ENCODE assay signal across 10 cellular contexts in the genomic region with DNA sequence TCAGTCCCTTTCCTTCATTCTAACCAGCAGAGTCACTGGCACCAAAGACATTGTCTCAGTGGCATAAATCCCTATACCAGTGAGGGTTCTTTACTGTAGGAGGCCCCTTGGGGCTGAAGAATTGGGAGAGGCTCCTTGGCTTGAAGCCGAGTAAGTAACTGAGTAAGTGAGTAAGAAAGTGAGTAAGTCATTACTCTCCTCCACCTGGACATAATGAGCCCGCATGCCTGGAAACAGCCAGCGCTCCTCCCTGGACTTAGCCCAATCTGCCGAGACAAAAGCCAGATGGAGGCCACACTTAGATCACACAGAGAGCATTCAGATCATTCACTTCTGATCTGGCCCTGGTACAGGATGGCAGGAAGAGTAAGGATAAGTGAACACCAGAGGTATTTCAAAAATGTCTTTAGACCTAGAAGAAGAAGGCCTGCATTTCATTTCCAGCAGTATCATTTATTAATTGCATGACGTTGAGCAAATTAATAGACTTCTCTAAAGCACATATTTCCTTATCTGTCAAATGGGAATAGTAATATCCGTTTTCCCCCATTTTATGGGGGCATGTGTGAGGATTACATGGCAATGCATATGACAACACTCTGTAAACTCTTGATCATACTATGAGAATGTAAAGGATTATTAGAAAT. TPM values are rescaled to one million over a fixed set of nuclear protein-coding genes. Genes with fewer than 3 reads are reported as not detected.
DNase-seq lines count a peak whose midpoint lies in the region; ATAC-seq and TF ChIP-seq lines count a peak whose summit lies in the region.
"Had no signal": no experiment of that assay in that cellular context is flagged by ENCODE, and none has a peak within 500 bp of the region (broad histone marks: within the 10 kb centered on the region; RNA-seq: fewer than 3 reads in every experiment).

No MANE protein-coding gene starts in this region.

- 44% methylated on average over 5 of the region's 6 CpGs for WGBS in esophagus muscularis mucosa
- WGBS in trophoblast cell (ENCODE audit: extremely low coverage, insufficient coverage, insufficient read length): no CpG with 5 or more reads among the region's 6 CpGs
- WGBS in tibial nerve, 2 donors: 64 to 68% methylated on average over 6 of the region's 6 CpGs

- H3K79me2 ChIP-seq in trophoblast cell (ENCODE audit: control insufficient read depth, insufficient read depth, low read length, poor library complexity): no peaks in the 10 kb centered on the region

- TF ChIP-seq CTCF in Panc1 (IDR thresholded peaks at IDR 0.05) (no peak), esophagus muscularis mucosa (IDR thresholded peaks at IDR 0.05) (no peak), natural killer cell (IDR thresholded peaks at IDR 0.05) (no peak), nephron progenitor cell (IDR thresholded peaks at IDR 0.05) (no peak), tibial nerve (IDR thresholded peaks at IDR 0.05) (no peak)

- H3K4me3 ChIP-seq in Panc1 (ENCODE audit: low read depth in 2 of 2, low read length in 2 of 2) (no peak overlapping the region), esophagus muscularis mucosa (no peak overlapping the region), trophoblast cell (ENCODE audit: low read depth, low read length) (no peak overlapping the region), tibial nerve (no peak overlapping the region)
- H3K4me3 ChIP-seq: lung had no signal

- no peak overlapping the region for H2AK5ac ChIP-seq in trophoblast cell (ENCODE audit: low read length)

- peaks cover 3% of the 10 kb centered on the region for H3K79me1 ChIP-seq in trophoblast cell (ENCODE audit: low read length)

- CTCF ChIA-PET in Panc1 (lab: Charles Lee): no interaction called here

- POLR2A ChIA-PET in Panc1 (lab: Charles Lee): no interaction called here

- in situ Hi-C loops in Panc1 (cut with HindIII; ENCODE audit: low pct_unique_long_range_greater_than_20kb, low sequenced_read_pairs): no loop called here

- TF ChIP-seq EP300 in esophagus muscularis mucosa (IDR thresholded peaks at IDR 0.05): no peak
- TF ChIP-seq EP300 in tibial nerve (IDR thresholded peaks at IDR 0.05): no peak

- no peak overlapping the region for H3K4me2 ChIP-seq in trophoblast cell (ENCODE audit: low read length)

- no peak overlapping the region for H3K9ac ChIP-seq in trophoblast cell (ENCODE audit: low read length)

- no peak overlapping the region for H3K4ac ChIP-seq in trophoblast cell (ENCODE audit: low read depth, low read length)

- H3K9me3 Mint-ChIP-seq in natural killer cell (no peaks in the 10 kb centered on the region), nephron progenitor cell (no peaks in the 10 kb centered on the region)
- H3K9me3 Mint-ChIP-seq in stimulated activated naive CD8-positive, alpha-beta T cell treated with anti-CD3 and anti-CD28 coated beads, Interleukin-15, amount 100 ng/mL, for 72 hours: no peaks in the 10 kb centered on the region

- H3K27ac ChIP-seq in Panc1 (ENCODE audit: low read length): no peak overlapping the region
- peak overlapping the region; percentile 78 to 83 (median 81) for H3K27ac ChIP-seq in esophagus muscularis mucosa (replicated peaks in 1 of 4)
- peak overlapping the region; percentile 32 for H3K27ac ChIP-seq in trophoblast cell (ENCODE audit: low read depth, low read length)
- H3K27ac ChIP-seq in tibial nerve: no peak overlapping the region

- TF ChIP-seq POLR2A in esophagus muscularis mucosa (IDR thresholded peaks at IDR 0.05; ENCODE audit: low read depth) (no peak), tibial nerve (IDR thresholded peaks at IDR 0.05) (no peak)

- peak; percentile 92 for DNase-seq in EL
- DNase-seq in Panc1 (ENCODE audit: low read depth, low spot score): peak; percentile 72
- DNase-seq in esophagus muscularis mucosa (ENCODE audit: extremely low spot score): no peak
- peak; percentile 90 to 92 for DNase-seq in trophoblast cell
- no peak for DNase-seq in natural killer cell
- DNase-seq in stimulated activated naive CD8-positive, alpha-beta T cell treated with anti-CD3 and anti-CD28 coated beads, Interleukin-15, amount 100 ng/mL, for 72 hours: no peak
- DNase-seq in nephron progenitor cell: no peak
- no peak for DNase-seq in tibial nerve (ENCODE audit: low spot score in 2 of 2)
- DNase-seq: effector CD4-positive, alpha-beta T cell had no signal

- H3K36me3 ChIP-seq in Panc1 (ENCODE audit: control insufficient read depth, insufficient read depth, low read length): no peaks in the 10 kb centered on the region
- no peaks in the 10 kb centered on the region for H3K36me3 ChIP-seq in esophagus muscularis mucosa
- no peaks in the 10 kb centered on the region for H3K36me3 ChIP-seq in trophoblast cell (ENCODE audit: control insufficient read depth in 1 of 2, insufficient read depth in 2 of 2, low read length in 2 of 2)
- H3K36me3 ChIP-seq in tibial nerve: no peaks in the 10 kb centered on the region

- no peak overlapping the region for H4K8ac ChIP-seq in trophoblast cell (ENCODE audit: low read depth, low read length)

- H2BK5ac ChIP-seq in trophoblast cell (ENCODE audit: low read depth, low read length, poor library complexity): no peak overlapping the region

- H3K9me3 ChIP-seq in Panc1 (ENCODE audit: control insufficient read depth, insufficient read depth, low read depth, low read length) (no peaks in the 10 kb centered on the region), esophagus muscularis mucosa (no peaks in the 10 kb centered on the region), trophoblast cell (ENCODE audit: insufficient read depth, low read depth, low read length) (no peaks in the 10 kb centered on the region), tibial nerve (no peaks in the 10 kb centered on the region)

- H3K4me1 Mint-ChIP-seq in natural killer cell (no peaks in the 10 kb centered on the region), nephron progenitor cell (peaks cover 5% of the 10 kb centered on the region)
- H3K4me1 Mint-ChIP-seq in stimulated activated naive CD8-positive, alpha-beta T cell treated with anti-CD3 and anti-CD28 coated beads, Interleukin-15, amount 100 ng/mL, for 72 hours: no peaks in the 10 kb centered on the region

- intact Hi-C loops in Panc1 (cut with micrococcal nuclease; ENCODE audit: unreplicated experiment) (no loop called here), esophagus muscularis mucosa (cut with DNase I) (loop anchor here (5.0 kb wide), 1 partner anchor 35 kb away; no protein-coding TSS in a partner anchor), natural killer cell (cut with micrococcal nuclease) (no loop called here)

- no TSS peak for BruUV-seq in Panc1 (replicated peaks; lab: Mats Ljungman, UMichigan)

- H3K27me3 ChIP-seq in Panc1 (ENCODE audit: control insufficient read depth, insufficient read depth, low read length) (no peaks in the 10 kb centered on the region), esophagus muscularis mucosa (no peaks in the 10 kb centered on the region), trophoblast cell (ENCODE audit: insufficient read depth, low read length) (no peaks in the 10 kb centered on the region), tibial nerve (no peaks in the 10 kb centered on the region)

- no peak overlapping the region for H4K91ac ChIP-seq in trophoblast cell (ENCODE audit: low read depth, low read length)

- H3K36me3 Mint-ChIP-seq in natural killer cell (no peaks in the 10 kb centered on the region), nephron progenitor cell (ENCODE audit: low read depth) (no peaks in the 10 kb centered on the region)

- H3K27me3 Mint-ChIP-seq in natural killer cell (ENCODE audit: low read depth in 2 of 2): peaks cover 0 to 17% of the 10 kb centered on the region in 2 donors
- H3K27me3 Mint-ChIP-seq in stimulated activated naive CD8-positive, alpha-beta T cell treated with anti-CD3 and anti-CD28 coated beads, Interleukin-15, amount 100 ng/mL, for 72 hours: peaks cover 20% of the 10 kb centered on the region
- H3K27me3 Mint-ChIP-seq in nephron progenitor cell (ENCODE audit: low read depth, poor library complexity): peaks cover 36% of the 10 kb centered on the region

- no peak overlapping the region for H2AFZ ChIP-seq in trophoblast cell (ENCODE audit: insufficient read depth, low read length, poor library complexity)

- H3K4me3 Mint-ChIP-seq in natural killer cell (no peak overlapping the region), nephron progenitor cell (no peak overlapping the region)
- no peak overlapping the region for H3K4me3 Mint-ChIP-seq in stimulated activated naive CD8-positive, alpha-beta T cell treated with anti-CD3 and anti-CD28 coated beads, Interleukin-15, amount 100 ng/mL, for 72 hours

- peak overlapping the region; percentile 45 for H3K14ac ChIP-seq in trophoblast cell (ENCODE audit: low read length)

- no peak overlapping the region for H3K27ac Mint-ChIP-seq in natural killer cell
- H3K27ac Mint-ChIP-seq in stimulated activated naive CD8-positive, alpha-beta T cell treated with anti-CD3 and anti-CD28 coated beads, Interleukin-15, amount 100 ng/mL, for 72 hours: peak overlapping the region in 1 of 2 donors; percentile 37
- no peak overlapping the region for H3K27ac Mint-ChIP-seq in nephron progenitor cell

- no peak overlapping the region for H4K12ac ChIP-seq in trophoblast cell (ENCODE audit: low read depth, low read length)

- peak overlapping the region; percentile 42 for H2BK12ac ChIP-seq in trophoblast cell (ENCODE audit: low read length)

- H3K4me1 ChIP-seq in Panc1 (ENCODE audit: control insufficient read depth, insufficient read depth, low read length): no peaks in the 10 kb centered on the region
- H3K4me1 ChIP-seq in esophagus muscularis mucosa: peaks cover 19 to 36% (median 35%) of the 10 kb centered on the region in 4 donors
- H3K4me1 ChIP-seq in trophoblast cell (ENCODE audit: control insufficient read depth in 1 of 2, insufficient read depth in 2 of 2, low read length in 2 of 2): peaks cover 12 to 15% of the 10 kb centered on the region in 2 experiments
- peaks cover 0 to 12% (median 0%) of the 10 kb centered on the region in 4 donors for H3K4me1 ChIP-seq in tibial nerve

- H2BK120ac ChIP-seq in trophoblast cell (ENCODE audit: insufficient read depth, low read length, poor library complexity): no peak overlapping the region

- H3K23ac ChIP-seq in trophoblast cell (ENCODE audit: low read length): no peak overlapping the region

- ATAC-seq in Panc1: peak; percentile 77
- ATAC-seq in natural killer cell: no peak
- ATAC-seq in stimulated activated naive CD8-positive, alpha-beta T cell treated with anti-CD3 and anti-CD28 coated beads, Interleukin-15, amount 100 ng/mL, for 72 hours: no peak

- peak overlapping the region; percentile 34 for H3K18ac ChIP-seq in trophoblast cell (ENCODE audit: low read length)

RNA-seq across cellular contexts. Expression of gene MICAL3, which starts 8.2 kb away (rescaled TPM):
- total RNA-seq in Panc1 (2021; ENCODE audit: unreplicated experiment) (47.1 TPM), esophagus muscularis mucosa (10 to 100 TPM; 35.1 to 91.8 (median 67.8) TPM), natural killer cell (10 to 100 TPM; 17.1 to 36.3 (median 34.3) TPM), tibial nerve (10 to 100 TPM; 45.2 to 56.3 (median 46.3) TPM)
- 26.1 TPM for polyA plus RNA-seq in Panc1 (2012; ENCODE audit: insufficient read length)
- polyA plus RNA-seq in trophoblast cell (2013): 18.1 and 20.6 TPM in 2 replicates

RNA-seq across cellular contexts. Expression of gene PEX26, which starts 45.2 kb away (rescaled TPM):
- total RNA-seq in Panc1 (2021; ENCODE audit: unreplicated experiment): 21.9 TPM
- polyA plus RNA-seq in Panc1 (2012; ENCODE audit: insufficient read length): 14.1 TPM
- total RNA-seq in esophagus muscularis mucosa: 10 to 100 TPM; 19.7 to 54.2 (median 33.6) TPM
- polyA plus RNA-seq in trophoblast cell (2013): 17.5 and 17.8 TPM in 2 replicates
- 10 to 100 TPM; 27.6 to 37.4 (median 31.2) TPM for total RNA-seq in natural killer cell
- total RNA-seq in tibial nerve: 10 to 100 TPM; 15.3 to 36.3 (median 29.4) TPM

Comparison
In these comparisons a context has a peak if more than half of its experiments do, and no peak if none do; other contexts are left out.
1. DNase-seq: peak in EL (single experiment), Panc1 (single experiment) and trophoblast cell (2 of 2); none in esophagus muscularis mucosa (single experiment), natural killer cell (single experiment), stimulated activated naive CD8-positive, alpha-beta T cell treated with anti-CD3 and anti-CD28 coated beads, Interleukin-15, amount 100 ng/mL, for 72 hours (0 of 2), nephron progenitor cell (single experiment) and tibial nerve (0 of 2).
2. H3K27ac ChIP-seq: peak in esophagus muscularis mucosa (4 of 4) and trophoblast cell (single experiment); none in Panc1 (single experiment) and tibial nerve (0 of 4).